In genomic region chr10:33260403-33261239, GRCh38 we compare ENCODE assay signal across 2 cellular contexts.
TF ChIP-seq lines count a peak whose summit lies in the region.

No MANE protein-coding gene starts in this region.

TF ChIP-seq in liver, 16 proteins besides CTCF, POLR2A, EP300 and RAD21 (continued from another document):
- TF ChIP-seq FOXA1 (IDR thresholded peaks at IDR 0.05) = no peak
- peak in 1 of 2 donors; percentile 46 for TF ChIP-seq RXRA (IDR thresholded peaks at IDR 0.05)
- no peak for TF ChIP-seq MAX (IDR thresholded peaks at IDR 0.05)

TF ChIP-seq in HepG2, 621 proteins besides CTCF, POLR2A, EP300 and RAD21 (continued from another document):
- no peak for TF ChIP-seq GMEB1 (CRISPR knock-in tag; IDR thresholded peaks at IDR 0.05; ENCODE audit: borderline replicate concordance)
